35 cellular contexts compared by ENCODE assay signal in genomic region chr3:11029948-11030347, GRCh38. TPM values are rescaled to one million over a fixed set of nuclear protein-coding genes. Genes with fewer than 3 reads are reported as not detected.
"Had no signal": no experiment of that assay in that cellular context is flagged by ENCODE, and none has a peak within 500 bp of the region (broad histone marks: within the 10 kb centered on the region; RNA-seq: fewer than 3 reads in every experiment).

No MANE protein-coding gene starts in this region.

- H3K27me3 ChIP-seq: adrenal gland, ascending aorta, body of pancreas, brain microvascular endothelial cell, cardiac muscle cell had no signal

- H3K4me1 ChIP-seq: adrenal gland, ascending aorta, body of pancreas, breast epithelium had no signal

- H3K27ac ChIP-seq: adrenal gland, ascending aorta, body of pancreas, brain microvascular endothelial cell, breast epithelium, cardiac muscle cell had no signal

- DNase-seq: activated effector memory CD4-positive, alpha-beta T cell treated with anti-CD3 and anti-CD28 coated beads, Interleukin-2, amount 50 U/mL, for 16 hours; activated effector memory CD4-positive, alpha-beta T cell treated with Interleukin-2 at 50 U/mL for 16 hours; activated gamma-delta T cell; activated gamma-delta T cell treated with Interleukin-2 at 50 U/mL for 16 hours; activated naive CD4-positive, alpha-beta T cell; activated naive CD4-positive, alpha-beta T cell treated with anti-CD3 and anti-CD28 coated beads for 36 hours; activated naive CD4-positive, alpha-beta T cell treated with anti-CD3 and anti-CD28 coated beads, Interleukin-2, amount 10 ng/mL, durations not matched to agents 7 days and 5 days; activated naive CD4-positive, alpha-beta T cell treated with anti-CD3 and anti-CD28 coated beads, Interleukin-2, amount 50 U/mL, for 16 hours; activated naive CD4-positive, alpha-beta T cell treated with Interleukin-2 at 50 U/mL for 16 hours; activated naive CD8-positive, alpha-beta T cell treated with anti-CD3 and anti-CD28 coated beads for 36 hours; activated naive CD8-positive, alpha-beta T cell treated with anti-CD3 and anti-CD28 coated beads, Interleukin-2, amount 10 ng/mL, durations not matched to agents 7 days and 5 days; activated naive CD8-positive, alpha-beta T cell treated with anti-CD3 and anti-CD28 coated beads, Interleukin-2, amount 50 U/mL, for 24 hours; activated T-cell treated with anti-CD3 and anti-CD28 coated beads, Interleukin-2, amount 50 U/mL, for 1 hour; activated T-cell treated with anti-CD3 and anti-CD28 coated beads, Interleukin-2, amount 50 U/mL, for 24 hours; activated T-cell treated with anti-CD3 and anti-CD28 coated beads, Interleukin-2, amount 50 U/mL, for 4 hours; activated T-cell treated with anti-CD3 and anti-CD28 coated beads, Interleukin-2, amount 50 U/mL, for 48 hours; activated T-cell treated with anti-CD3 and anti-CD28 coated beads, Interleukin-2, amount 50 U/mL, for 72 hours; adrenal gland; amniotic stem cell; amygdala; anterior cingulate cortex; body of pancreas; brain microvascular endothelial cell; caudate nucleus; central memory CD4-positive, alpha-beta T cell; cerebellar nuclear complex had no signal

- H3K4me3 ChIP-seq: adrenal gland, ascending aorta, body of pancreas, breast epithelium, cardiac muscle cell had no signal

- H3K36me3 ChIP-seq: adrenal gland, ascending aorta, brain microvascular endothelial cell, breast epithelium, cardiac muscle cell had no signal

- FAIRE-seq: astrocyte, bronchial epithelial cell had no signal

- H3K9me3 ChIP-seq: adrenal gland, ascending aorta had no signal

- ATAC-seq: activated naive CD4-positive, alpha-beta T cell treated with anti-CD3 and anti-CD28 coated beads, Interleukin-2, amount 50 U/mL, for 72 hours; activated naive CD8-positive, alpha-beta T cell treated with anti-CD3 and anti-CD28 coated beads, Interleukin-2, amount 50 U/mL, for 24 hours; activated T-cell treated with anti-CD3 and anti-CD28 coated beads, Interleukin-2, amount 50 U/mL, for 4 hours; activated T-cell treated with anti-CD3 and anti-CD28 coated beads, Interleukin-2, amount 50 U/mL, for 72 hours; activated T-helper 17 cell treated with anti-CD3 and anti-CD28 coated beads, Interleukin-2, amount 50 U/mL, for 72 hours; body of pancreas had no signal

RNA-seq across cellular contexts. Expression of gene SLC6A1, which starts 37.4 kb away (rescaled TPM):
- total RNA-seq: activated naive CD4-positive, alpha-beta T cell treated with anti-CD3 and anti-CD28 coated beads for 36 hours; activated naive CD4-positive, alpha-beta T cell treated with anti-CD3 and anti-CD28 coated beads, Interleukin-2, amount 50 U/mL, for 72 hours; activated naive CD8-positive, alpha-beta T cell treated with anti-CD3 and anti-CD28 coated beads for 36 hours; activated naive CD8-positive, alpha-beta T cell treated with anti-CD3 and anti-CD28 coated beads, Interleukin-2, amount 10 ng/mL, durations not matched to agents 7 days and 5 days; activated T-cell treated with anti-CD3 and anti-CD28 coated beads, Interleukin-2, amount 50 U/mL, for 4 hours; activated T-cell treated with anti-CD3 and anti-CD28 coated beads, Interleukin-2, amount 50 U/mL, for 72 hours; activated T-helper 1 cell treated with anti-CD3 and anti-CD28 coated beads, Interleukin-12 subunit alpha, Interleukin-12 subunit beta, Interleukin-2, Interleukin-4 antibody, amounts not matched to agents 30 ng/mL and 10 ng/mL and 1 ng/mL, durations not matched to agents 14 hours and 24 hours and 36 hours; activated T-helper 17 cell treated with anti-CD3 and anti-CD28 coated beads, Interleukin-2, amount 50 U/mL, for 72 hours; activated T-helper 2 cell treated with anti-CD3 and anti-CD28 coated beads, Interferon-gamma antibody, Interleukin-2, Interleukin-4, amounts not matched to agents 10 μg/mL and 5 μg/mL and 100 μg/mL, durations not matched to agents 14 hours and 24 hours and 36 hours; bronchial epithelial cell; cardiac muscle cell had no signal
- polyA plus RNA-seq: cardiac muscle cell had no signal
